In genomic region chr13:41854758-41855157, GRCh38 we compare ENCODE assay signal across 21 cellular contexts.
"Had no signal": no experiment of that assay in that cellular context is flagged by ENCODE, and none has a peak within 500 bp of the region (broad histone marks: within the 10 kb centered on the region; RNA-seq: fewer than 3 reads in every experiment).

No MANE protein-coding gene starts in this region.

- H3K27me3 ChIP-seq: cardiac muscle cell, gastrocnemius medialis, heart left ventricle, sigmoid colon, spleen, testis, upper lobe of left lung had no signal

- H3K9me3 Mint-ChIP-seq: activated CD4-positive, alpha-beta T cell treated with anti-CD3 and anti-CD28 coated beads, Interleukin-2, amount 10 ng/mL, durations not matched to agents 7 days and 5 days; effector memory CD8-positive, alpha-beta T cell; stimulated activated memory B cell treated with anti-CD40 and anti-IgM and Interleukin-4, amounts not matched to agents 10 μg/mL and 1 μg/mL and 100 μg/mL, for 72 hours; T-helper 1 cell treated with Interleukin-12 subunit alpha and Interleukin-12 subunit beta and Interleukin-4 antibody, amounts not matched to agents 30 μg/mL and 1 μg/mL, for 36 hours had no signal

- H3K4me3 Mint-ChIP-seq: activated CD4-positive, alpha-beta T cell treated with anti-CD3 and anti-CD28 coated beads, Interleukin-2, amount 10 ng/mL, durations not matched to agents 7 days and 5 days; effector memory CD8-positive, alpha-beta T cell; nephron progenitor cell; stimulated activated memory B cell treated with anti-CD40 and anti-IgM and Interleukin-4, amounts not matched to agents 10 μg/mL and 1 μg/mL and 100 μg/mL, for 72 hours; T-helper 1 cell treated with Interleukin-12 subunit alpha and Interleukin-12 subunit beta and Interleukin-4 antibody, amounts not matched to agents 30 μg/mL and 1 μg/mL, for 36 hours had no signal

- H3K27ac Mint-ChIP-seq: activated CD4-positive, alpha-beta T cell treated with anti-CD3 and anti-CD28 coated beads, Interleukin-2, amount 10 ng/mL, durations not matched to agents 7 days and 5 days; effector memory CD8-positive, alpha-beta T cell; stimulated activated memory B cell treated with anti-CD40 and anti-IgM and Interleukin-4, amounts not matched to agents 10 μg/mL and 1 μg/mL and 100 μg/mL, for 72 hours; T-helper 1 cell treated with Interleukin-12 subunit alpha and Interleukin-12 subunit beta and Interleukin-4 antibody, amounts not matched to agents 30 μg/mL and 1 μg/mL, for 36 hours had no signal

- H3K27me3 Mint-ChIP-seq: activated CD4-positive, alpha-beta T cell treated with anti-CD3 and anti-CD28 coated beads, Interleukin-2, amount 10 ng/mL, durations not matched to agents 7 days and 5 days; effector memory CD8-positive, alpha-beta T cell; stimulated activated memory B cell treated with anti-CD40 and anti-IgM and Interleukin-4, amounts not matched to agents 10 μg/mL and 1 μg/mL and 100 μg/mL, for 72 hours had no signal

- H3K27ac ChIP-seq: cardiac muscle cell, gastrocnemius medialis, heart left ventricle, left ventricle myocardium inferior, sigmoid colon, spleen, testis, upper lobe of left lung had no signal

- H3K4me1 ChIP-seq: gastrocnemius medialis, heart left ventricle, left ventricle myocardium inferior, sigmoid colon, spleen, testis, upper lobe of left lung had no signal

- ATAC-seq: activated CD4-positive, CD25-positive, alpha-beta regulatory T cell treated with anti-CD3 and anti-CD28 coated beads, Interleukin-2, amount 50 U/mL, for 24 hours; effector memory CD8-positive, alpha-beta T cell; gastrocnemius medialis; heart left ventricle; stimulated activated memory B cell treated with anti-CD40 and anti-IgM and Interleukin-4, amounts not matched to agents 10 μg/mL and 1 μg/mL and 100 μg/mL, for 72 hours had no signal

- H3K9me3 ChIP-seq: gastrocnemius medialis, sigmoid colon, spleen, testis, upper lobe of left lung had no signal

- H3K4me3 ChIP-seq: cardiac muscle cell, gastrocnemius medialis, heart left ventricle, left ventricle myocardium inferior, sigmoid colon, spleen, testis, upper lobe of left lung had no signal

- H3K36me3 ChIP-seq: gastrocnemius medialis had no signal

- H3K4me1 Mint-ChIP-seq: activated CD4-positive, alpha-beta T cell treated with anti-CD3 and anti-CD28 coated beads, Interleukin-2, amount 10 ng/mL, durations not matched to agents 7 days and 5 days; stimulated activated memory B cell treated with anti-CD40 and anti-IgM and Interleukin-4, amounts not matched to agents 10 μg/mL and 1 μg/mL and 100 μg/mL, for 72 hours had no signal

- DNase-seq: activated CD4-positive, alpha-beta T cell treated with anti-CD3 and anti-CD28 coated beads, Interleukin-2, amount 10 ng/mL, durations not matched to agents 7 days and 5 days; activated CD8-positive, alpha-beta memory T cell treated with anti-CD3 and anti-CD28 coated beads, Interleukin-2, amount 50 U/mL, for 48 hours; activated effector memory CD4-positive, alpha-beta T cell treated with Interleukin-2 at 50 U/mL for 16 hours; activated naive CD4-positive, alpha-beta T cell treated with anti-CD3 and anti-CD28 coated beads, Interleukin-2, amount 50 U/mL, for 16 hours; activated T-cell treated with anti-CD3 and anti-CD28 coated beads, Interleukin-2, amount 50 U/mL, for 48 hours; effector memory CD8-positive, alpha-beta T cell; gastrocnemius medialis; heart left ventricle; left ventricle myocardium inferior; mammary epithelial cell; nephron progenitor cell; nucleus accumbens; sigmoid colon; spleen; stimulated activated CD4-positive, alpha-beta T cell treated with anti-CD3 and anti-CD28 coated beads, Interleukin-4, amount 100 ng/mL, for 4 hours; testis; upper lobe of left lung had no signal
